ENCODE assay signal across 21 cellular contexts in the genomic region with DNA sequence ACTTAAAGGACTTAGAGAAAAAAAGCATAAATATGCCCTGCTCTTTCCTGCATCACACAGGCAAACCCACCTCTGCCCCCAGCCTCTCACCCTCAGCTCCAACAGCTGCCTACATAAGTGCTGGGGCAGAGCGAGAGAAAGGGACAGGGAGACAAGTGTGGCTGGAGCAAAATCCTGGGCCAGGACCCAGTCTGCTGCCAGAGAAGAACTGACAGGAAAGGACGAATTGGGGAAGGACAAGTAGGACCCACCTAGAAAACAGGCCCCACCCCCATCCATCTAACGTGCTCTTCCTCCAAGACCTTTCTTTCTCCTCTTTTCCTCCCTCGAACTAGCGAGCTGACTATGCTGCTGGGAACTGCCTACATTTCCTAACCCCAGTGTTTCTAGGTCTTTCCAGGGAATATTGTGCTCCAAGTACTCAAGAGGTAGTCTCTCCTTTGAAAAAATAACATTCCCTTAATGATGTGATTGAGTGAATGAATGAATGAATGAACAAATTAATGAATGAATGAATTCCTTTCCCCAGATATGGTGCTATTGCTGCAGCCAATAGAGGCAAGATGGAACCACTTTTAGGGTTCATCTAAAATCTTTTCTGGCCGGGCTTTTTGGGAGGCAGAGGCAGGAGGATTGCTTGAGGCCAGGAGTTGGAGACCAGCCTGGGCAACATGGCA. TPM values are rescaled to one million over a fixed set of nuclear protein-coding genes. Genes with fewer than 3 reads are reported as not detected.
A peak's percentile ranks its signal among the peaks of the same experiment; 100 is the strongest.
DNase-seq lines count a peak whose midpoint lies in the region; ATAC-seq, FAIRE-seq and TF ChIP-seq lines count a peak whose summit lies in the region.
"Had no signal": no experiment of that assay in that cellular context is flagged by ENCODE, and none has a peak within 500 bp of the region (broad histone marks: within the 10 kb centered on the region; RNA-seq: fewer than 3 reads in every experiment).

No MANE protein-coding gene starts in this region.

- H2AFZ ChIP-seq in neuronal stem cell (ENCODE audit: low read length) = no peak overlapping the region

- H3K9me3 Mint-ChIP-seq in brain = no peaks in the 10 kb centered on the region
- H3K9me3 Mint-ChIP-seq in CD14-positive monocyte = no peaks in the 10 kb centered on the region
- H3K9me3 Mint-ChIP-seq: CD8-positive, alpha-beta memory T cell had no signal

- peak overlapping the region; percentile 27 for H3K18ac ChIP-seq in neuronal stem cell (ENCODE audit: low read length)

- H3K27ac Mint-ChIP-seq in brain = peak overlapping the region in 3 of 5 experiments; percentile 72 to 83 (median 80)
- no peak overlapping the region for H3K27ac Mint-ChIP-seq in CD14-positive monocyte

- no peak overlapping the region for H2BK120ac ChIP-seq in neuronal stem cell (ENCODE audit: low read depth, low read length)

- H3K36me3 ChIP-seq in H7 (replicated peaks; ENCODE audit: control insufficient read depth, insufficient read depth, low read length) (no peaks in the 10 kb centered on the region), kidney (ENCODE audit: control insufficient read depth in 1 of 2, insufficient read depth in 2 of 2, low read length in 2 of 2) (no peaks in the 10 kb centered on the region), neuronal stem cell (replicated peaks in 1 of 2; ENCODE audit: control insufficient read depth in 2 of 2, insufficient read depth in 2 of 2, low read length in 2 of 2) (peaks cover 0 to 43% of the 10 kb centered on the region in 2 donors), lower lobe of right lung (no peaks in the 10 kb centered on the region)
- H3K36me3 ChIP-seq: HAP-1 had no signal

- H2BK5ac ChIP-seq in neuronal stem cell (ENCODE audit: low read length) = no peak overlapping the region

- peaks cover 6% of the 10 kb centered on the region for H3K36me3 Mint-ChIP-seq in brain
- H3K36me3 Mint-ChIP-seq in CD14-positive monocyte = no peaks in the 10 kb centered on the region
- H3K36me3 Mint-ChIP-seq: CD8-positive, alpha-beta memory T cell had no signal

- no peaks in the 10 kb centered on the region for H3K79me1 ChIP-seq in neuronal stem cell (ENCODE audit: low read depth, low read length)

- H3K27me3 ChIP-seq in H7 (ENCODE audit: control insufficient read depth, insufficient read depth, low read length) (no peaks in the 10 kb centered on the region), neuronal stem cell (ENCODE audit: control insufficient read depth in 3 of 3, insufficient read depth in 3 of 3, low read depth in 1 of 3, low read length in 3 of 3) (no peaks in the 10 kb centered on the region), lower lobe of right lung (ENCODE audit: low read depth) (peaks cover 22% of the 10 kb centered on the region), right cardiac atrium (ENCODE audit: control insufficient read depth, insufficient read depth) (no peaks in the 10 kb centered on the region)

- no peak overlapping the region for H3K23ac ChIP-seq in neuronal stem cell (ENCODE audit: low read depth, low read length, poor library complexity)

- H2AK5ac ChIP-seq in neuronal stem cell (ENCODE audit: low read depth, low read length) = no peak overlapping the region

- no peak for TF ChIP-seq CTCF in brain (conservative IDR thresholded peaks at IDR 0.05)
- TF ChIP-seq CTCF in kidney (IDR thresholded peaks at IDR 0.05; ENCODE audit: borderline replicate concordance, extremely low read depth, insufficient read depth) = no peak
- TF ChIP-seq CTCF in CD14-positive monocyte (IDR thresholded peaks at IDR 0.05) = no peak
- no peak for TF ChIP-seq CTCF in lower lobe of right lung (IDR thresholded peaks at IDR 0.05)

- H3K27ac ChIP-seq in kidney (ENCODE audit: low read depth in 2 of 2, low read length in 2 of 2) (no peak overlapping the region), neuronal stem cell (replicated peaks; ENCODE audit: low read length) (peak overlapping the region; percentile 1), lower lobe of right lung (no peak overlapping the region), right cardiac atrium (ENCODE audit: low read length) (no peak overlapping the region)
- H3K27ac ChIP-seq: A549 had no signal

- H4K91ac ChIP-seq in neuronal stem cell (ENCODE audit: low read depth, low read length, poor library complexity) = no peak overlapping the region

- no peak overlapping the region for H3K14ac ChIP-seq in neuronal stem cell (ENCODE audit: low read length)

- H3K4me3 Mint-ChIP-seq in brain = no peak overlapping the region
- H3K4me3 Mint-ChIP-seq in CD14-positive monocyte = no peak overlapping the region
- H3K4me3 Mint-ChIP-seq: CD8-positive, alpha-beta memory T cell had no signal

- no CpG with 5 or more reads among the region's 6 CpGs for WGBS in neuronal stem cell (ENCODE audit: extremely low coverage in 2 of 2, insufficient read length in 2 of 2, insufficient replicate concordance in 1 of 2), 2 donors
- WGBS in right cardiac atrium = 75% methylated on average over 6 of the region's 6 CpGs

- H2BK15ac ChIP-seq in neuronal stem cell (ENCODE audit: low read length) = no peak overlapping the region

- no peak overlapping the region for H3K4ac ChIP-seq in neuronal stem cell (ENCODE audit: low read length)

- no peak for ATAC-seq in lower lobe of right lung
- ATAC-seq in HG02970 (IDR thresholded peaks at IDR 0.05; ENCODE audit: low FRiP score, unreplicated experiment) = no peak
- no peak for ATAC-seq in right cardiac atrium
- ATAC-seq: A549, SK-N-SH treated with all-trans-retinoic acid at 6 μM for 48 hours had no signal

- no peak for FAIRE-seq in kidney (lab: Jason Lieb, UNC)
- FAIRE-seq: A549 had no signal

- peak; percentile 80 for DNase-seq in H7
- DNase-seq in kidney = peak; percentile 30
- no peak for DNase-seq in neuronal stem cell (ENCODE audit: low spot score)
- no peak for DNase-seq in CD14-positive monocyte (ENCODE audit: low spot score)
- DNase-seq in lower lobe of right lung = no peak
- DNase-seq in right cardiac atrium = no peak
- DNase-seq: CD8-positive, alpha-beta memory T cell; DMS53; KBM-7; NCI-H1105; NCI-H2081; NCI-H446 treated with DMSO at 0.1 percent for 48 hours; NCI-H748 treated with DMSO at 0.1 percent for 48 hours; SHP77 had no signal

- H3K9ac ChIP-seq in kidney (ENCODE audit: low read length in 2 of 2) (no peak overlapping the region), neuronal stem cell (ENCODE audit: low read depth, low read length, poor library complexity) (no peak overlapping the region)

- no peak overlapping the region for H2BK12ac ChIP-seq in neuronal stem cell (ENCODE audit: low read length)

- no peak overlapping the region for H3K4me2 ChIP-seq in neuronal stem cell (ENCODE audit: insufficient read depth, low read length, poor library complexity, severe bottlenecking)
- H3K4me2 ChIP-seq: A549 had no signal

- peaks cover 0 to 3% of the 10 kb centered on the region in 2 donors for H3K4me1 ChIP-seq in kidney (ENCODE audit: control insufficient read depth in 1 of 2, insufficient read depth in 1 of 2, low read depth in 1 of 2, low read length in 2 of 2)
- H3K4me1 ChIP-seq in neuronal stem cell (ENCODE audit: control insufficient read depth in 2 of 2, insufficient read depth in 1 of 2, low read depth in 1 of 2, low read length in 2 of 2) = peaks cover 14 to 18% of the 10 kb centered on the region in 2 donors
- no peaks in the 10 kb centered on the region for H3K4me1 ChIP-seq in lower lobe of right lung
- no peaks in the 10 kb centered on the region for H3K4me1 ChIP-seq in right cardiac atrium (ENCODE audit: control insufficient read depth, insufficient read depth, low read length)

- intact Hi-C loops in kidney (cut with DNase I) (no loop called here), CD14-positive monocyte (cut with micrococcal nuclease) (no loop called here), lower lobe of right lung (cut with DNase I) (no loop called here), right cardiac atrium (cut with DNase I) (no loop called here)

- H3K9me3 ChIP-seq in kidney (ENCODE audit: control insufficient read depth in 1 of 2, low read length in 2 of 2) = no peaks in the 10 kb centered on the region
- H3K9me3 ChIP-seq in neuronal stem cell (replicated peaks in 1 of 2; ENCODE audit: control insufficient read depth in 2 of 2, insufficient read depth in 1 of 2, low read depth in 1 of 2, low read length in 2 of 2) = no peaks in the 10 kb centered on the region
- H3K9me3 ChIP-seq in lower lobe of right lung = no peaks in the 10 kb centered on the region
- H3K9me3 ChIP-seq in right cardiac atrium (ENCODE audit: control insufficient read depth, low read length) = no peaks in the 10 kb centered on the region
- H3K9me3 ChIP-seq: A549, HAP-1 had no signal

- H3K4me3 ChIP-seq in H7 (ENCODE audit: insufficient read depth, low read depth, low read length) (no peak overlapping the region), kidney (ENCODE audit: low read length in 2 of 2) (no peak overlapping the region), neuronal stem cell (ENCODE audit: low read length in 2 of 2) (no peak overlapping the region), lower lobe of right lung (no peak overlapping the region), right cardiac atrium (ENCODE audit: low read length) (no peak overlapping the region)
- H3K4me3 ChIP-seq: A549, HAP-1 had no signal

- H4K8ac ChIP-seq in neuronal stem cell (ENCODE audit: low read depth, low read length) = no peak overlapping the region

- H3K4me1 Mint-ChIP-seq in brain (peaks cover 66% of the 10 kb centered on the region), CD14-positive monocyte (peaks cover 5% of the 10 kb centered on the region)

- H3K27me3 Mint-ChIP-seq in brain (no peaks in the 10 kb centered on the region), CD14-positive monocyte (ENCODE audit: low read depth in 3 of 3) (peaks cover 13 to 19% (median 19%) of the 10 kb centered on the region in 3 donors)

RNA-seq across cellular contexts. Expression of a gene that starts 18.4 kb away (rescaled TPM):
- total RNA-seq in H7 (2014; rRNA removed; shearing (Covaris generic)) = 7.4 and 10.6 TPM in 2 replicates
- 1.4 TPM for polyA plus RNA-seq in brain (ENCODE audit: insufficient read depth, low read depth, low replicate concordance)
- total RNA-seq in kidney = 4.3 TPM
- polyA plus RNA-seq in kidney (ENCODE audit: insufficient read depth, low read depth, low replicate concordance) = 0.17 TPM
- 17.1 TPM for polyA plus RNA-seq in neuronal stem cell (2013, experiment 1 of 2)
- 17.4 TPM for polyA plus RNA-seq in neuronal stem cell (2013, experiment 2 of 2)
- polyA plus RNA-seq in CD14-positive monocyte = not detected
- total RNA-seq in lower lobe of right lung = 3.6 TPM
- 1 to 10 TPM; 1.6 to 5.3 (median 4.4) TPM for total RNA-seq in right cardiac atrium
- 2.2 TPM for polyA plus RNA-seq in right cardiac atrium
- polyA plus RNA-seq: CD8-positive, alpha-beta memory T cell had no signal

RNA-seq across cellular contexts. Expression of a gene that starts 26.5 kb away (rescaled TPM):
- 38.3 and 39.7 TPM in 2 replicates for total RNA-seq in H7 (2014; rRNA removed; shearing (Covaris generic))
- polyA plus RNA-seq in brain (ENCODE audit: insufficient read depth, low read depth, low replicate concordance) (0.63 TPM), kidney (ENCODE audit: insufficient read depth, low read depth, low replicate concordance) (0.49 TPM), CD14-positive monocyte (not detected), right cardiac atrium (0.09 TPM)
- total RNA-seq in kidney (0.22 TPM), lower lobe of right lung (not detected), right cardiac atrium (under 1 TPM in 2 of 4 donors, not detected in 2; 0.09 to 0.14 TPM)
- 69.2 TPM for polyA plus RNA-seq in neuronal stem cell (2013, experiment 1 of 2)
- polyA plus RNA-seq in neuronal stem cell (2013, experiment 2 of 2) = 70.9 TPM
- total RNA-seq: CD8-positive, alpha-beta memory T cell; RPMI7951 had no signal
- polyA plus RNA-seq: BJ; CD8-positive, alpha-beta memory T cell had no signal

Comparison
In these comparisons a context has a peak if more than half of its experiments do, and no peak if none do; other contexts are left out.
1. DNase-seq: peak in H7 (single experiment) and kidney (single experiment); none in neuronal stem cell (single experiment), CD14-positive monocyte (single experiment), lower lobe of right lung (single experiment) and right cardiac atrium (0 of 3).
2. H3K27ac Mint-ChIP-seq: peak in brain (3 of 5); none in CD14-positive monocyte (0 of 7).
3. RNA of a gene that starts 26.5 kb away (total RNA-seq): 38.3 to 39.7 TPM in H7; 0.22 TPM in kidney (single experiment), 0.09 to 0.14 TPM in right cardiac atrium and not detected in lower lobe of right lung (single experiment); every median in the first group is over 10 times any median in the second.